13 cellular contexts compared by ENCODE assay signal in the genomic region with DNA sequence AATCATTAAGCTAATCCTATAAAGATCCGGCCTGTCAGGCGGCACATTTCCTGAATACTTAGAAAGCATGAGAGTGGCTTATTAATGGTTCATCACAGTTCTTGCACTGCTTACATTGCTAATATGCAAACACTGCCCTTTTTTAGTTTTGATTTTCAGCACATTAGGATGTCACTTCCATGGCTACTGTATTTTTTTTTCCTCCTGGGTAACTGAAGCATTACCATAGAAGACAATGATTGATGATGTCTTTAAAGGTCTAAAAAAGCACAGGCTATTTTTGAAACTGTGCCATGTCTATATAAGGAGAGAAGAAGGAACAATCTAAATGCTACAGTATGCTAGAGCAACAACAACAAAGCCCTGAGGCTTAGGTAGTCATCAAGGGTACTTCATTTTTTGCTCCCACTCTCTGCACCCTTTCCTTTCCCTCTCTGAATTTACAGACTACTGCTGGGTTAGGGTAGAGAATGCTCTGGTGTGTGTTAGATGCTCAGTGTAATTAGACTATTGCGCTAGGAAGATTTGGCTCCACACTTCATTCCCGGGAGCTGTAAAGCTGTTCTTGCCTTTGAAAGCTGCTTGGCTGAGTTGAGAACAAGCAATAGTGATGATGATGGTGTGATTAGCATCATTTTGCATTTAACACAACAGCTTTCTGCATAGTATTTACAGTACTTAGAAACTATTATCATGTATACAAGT.
A peak's percentile ranks its signal among the peaks of the same experiment; 100 is the strongest.
DNase-seq lines count a peak whose midpoint lies in the region; ATAC-seq, FAIRE-seq and TF ChIP-seq lines count a peak whose summit lies in the region.
"Had no signal": no experiment of that assay in that cellular context is flagged by ENCODE, and none has a peak within 500 bp of the region (broad histone marks: within the 10 kb centered on the region; RNA-seq: fewer than 3 reads in every experiment).

No MANE protein-coding gene starts in this region.

- no peak overlapping the region for H3K27ac Mint-ChIP-seq in effector memory CD8-positive, alpha-beta T cell

- no peak for TF ChIP-seq CTCF in GM20000 (IDR thresholded peaks at IDR 0.05; ENCODE audit: extremely low read depth, missing control alignments)

- FAIRE-seq in islet of Langerhans (lab: Jason Lieb, UNC): peak; percentile 99
- FAIRE-seq: RCC 7860 had no signal

- H3K4me1 Mint-ChIP-seq in effector memory CD8-positive, alpha-beta T cell (ENCODE audit: low read depth in 2 of 2): no peaks in the 10 kb centered on the region

- H3K4me3 Mint-ChIP-seq in effector memory CD8-positive, alpha-beta T cell: no peak overlapping the region

- DNase-seq in NCI-H748 (lab: John Stamatoyannopoulos, UW; ENCODE audit: unreplicated experiment) (peak; percentile 61), SIG-M5 (lab: John Stamatoyannopoulos, UW) (no peak), GM20000 (ENCODE audit: low spot score) (no peak), DMS79 (lab: John Stamatoyannopoulos, UW) (no peak)
- no peak for DNase-seq in effector memory CD8-positive, alpha-beta T cell
- DNase-seq: caudate nucleus; DMS 273 treated with DMSO at 0.1 percent for 48 hours; right cardiac atrium; stimulated activated naive CD4-positive, alpha-beta T cell had no signal

- ATAC-seq in GM18498 (IDR thresholded peaks at IDR 0.05; ENCODE audit: unreplicated experiment) (peak; percentile 40), HG02610 (IDR thresholded peaks at IDR 0.05; ENCODE audit: unreplicated experiment) (peak; percentile 17)
- no peak for ATAC-seq in effector memory CD8-positive, alpha-beta T cell (replicated peaks)

- no peaks in the 10 kb centered on the region for H3K27me3 Mint-ChIP-seq in effector memory CD8-positive, alpha-beta T cell

- H3K36me3 Mint-ChIP-seq in effector memory CD8-positive, alpha-beta T cell (ENCODE audit: insufficient read depth): no peaks in the 10 kb centered on the region

- no peaks in the 10 kb centered on the region for H3K9me3 Mint-ChIP-seq in effector memory CD8-positive, alpha-beta T cell
